1 cellular context compared by ENCODE assay signal in the genomic region with DNA sequence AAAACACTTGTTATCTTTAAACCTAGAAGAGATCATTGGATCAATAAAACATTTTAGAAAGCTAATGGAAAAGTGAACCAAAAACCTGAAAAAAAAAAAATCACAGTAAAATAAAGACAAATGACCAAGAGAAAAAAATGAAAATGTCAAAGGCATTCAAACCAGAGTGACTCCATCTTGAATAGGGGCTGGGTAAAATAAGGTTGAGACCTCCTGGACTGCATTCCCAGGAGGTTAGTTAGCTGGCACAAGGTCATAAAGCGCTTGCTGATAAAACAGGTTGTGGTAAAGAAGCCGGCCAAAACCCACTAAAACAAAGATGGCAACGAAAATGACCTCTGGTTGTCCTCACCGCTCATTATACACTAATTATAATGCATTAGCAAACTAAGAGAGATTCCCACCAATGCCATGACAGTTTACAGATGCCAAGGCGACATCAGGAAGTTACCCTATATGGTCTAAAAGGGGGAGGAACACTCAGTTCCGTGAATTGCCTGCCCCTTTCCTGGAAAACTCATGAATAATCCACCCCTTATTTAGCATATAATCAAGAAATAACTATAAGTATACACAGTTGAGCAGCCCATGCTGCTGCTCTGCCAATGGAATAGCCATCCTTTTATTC.
A peak's percentile ranks its signal among the peaks of the same experiment; 100 is the strongest.
TF ChIP-seq lines count a peak whose summit lies in the region.

No MANE protein-coding gene starts in this region.

TF ChIP-seq in K562, 482 proteins besides CTCF, POLR2A, EP300 and RAD21 (continued from another document and continues in another):
- TF ChIP-seq PREB (CRISPR knock-in tag; IDR thresholded peaks at IDR 0.05), result no peak
- TF ChIP-seq, protein P1, sequence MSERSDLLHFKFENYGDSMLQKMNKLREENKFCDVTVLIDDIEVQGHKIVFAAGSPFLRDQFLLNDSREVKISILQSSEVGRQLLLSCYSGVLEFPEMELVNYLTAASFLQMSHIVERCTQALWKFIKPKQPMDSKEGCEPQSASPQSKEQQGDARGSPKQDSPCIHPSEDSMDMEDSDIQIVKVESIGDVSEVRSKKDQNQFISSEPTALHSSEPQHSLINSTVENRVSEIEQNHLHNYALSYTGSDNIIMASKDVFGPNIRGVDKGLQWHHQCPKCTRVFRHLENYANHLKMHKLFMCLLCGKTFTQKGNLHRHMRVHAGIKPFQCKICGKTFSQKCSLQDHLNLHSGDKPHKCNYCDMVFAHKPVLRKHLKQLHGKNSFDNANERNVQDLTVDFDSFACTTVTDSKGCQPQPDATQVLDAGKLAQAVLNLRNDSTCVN (CRISPR knock-in tag; IDR thresholded peaks at IDR 0.05), result no peak
- no peak for TF ChIP-seq NR0B1 (IDR thresholded peaks at IDR 0.05; ENCODE audit: partially characterized antibody)
- peak; percentile 61; the same call in 1 of the 2 replicates for TF ChIP-seq SMAD4 (CRISPR knock-in tag; conservative IDR thresholded peaks at IDR 0.05)
- no peak for TF ChIP-seq MCM7 (IDR thresholded peaks at IDR 0.05)
- no peak for TF ChIP-seq FOXP4 (CRISPR knock-in tag; IDR thresholded peaks at IDR 0.05; ENCODE audit: borderline replicate concordance)
- no peak for TF ChIP-seq CREB1 (IDR thresholded peaks at IDR 0.05)
- no peak for TF ChIP-seq CREB1 (CRISPR knock-in tag; IDR thresholded peaks at IDR 0.05)
- TF ChIP-seq ZNF134 (CRISPR knock-in tag; conservative IDR thresholded peaks at IDR 0.05), result no peak
- TF ChIP-seq BRCA1 (IDR thresholded peaks at IDR 0.05), result no peak
- TF ChIP-seq BRCA1 (CRISPR knock-in tag; IDR thresholded peaks at IDR 0.05), result no peak
- TF ChIP-seq SP2 (IDR thresholded peaks at IDR 0.05; ENCODE audit: extremely low read depth, low read depth, low read length, poor library complexity, severe bottlenecking), result no peak
- no peak for TF ChIP-seq SLC30A9 (CRISPR knock-in tag; IDR thresholded peaks at IDR 0.05)
- no peak for TF ChIP-seq EWSR1 (IDR thresholded peaks at IDR 0.05; ENCODE audit: borderline replicate concordance, low read depth, partially characterized antibody)
- no peak for TF ChIP-seq MCM5 (IDR thresholded peaks at IDR 0.05; ENCODE audit: low read depth)
- TF ChIP-seq ETV6 (IDR thresholded peaks at IDR 0.05; ENCODE audit: borderline replicate concordance in 1 of 2, low read depth in 2 of 2, low read length in 1 of 2), result no peak
- no peak for TF ChIP-seq ETV6 (CRISPR knock-in tag; IDR thresholded peaks at IDR 0.05; ENCODE audit: borderline replicate concordance)
- no peak for TF ChIP-seq CHAMP1 (IDR thresholded peaks at IDR 0.05)
- TF ChIP-seq ZNF707 (CRISPR knock-in tag; conservative IDR thresholded peaks at IDR 0.05), result no peak
- no peak for TF ChIP-seq ZNF23 (CRISPR knock-in tag; IDR thresholded peaks at IDR 0.05)
- TF ChIP-seq, protein P2, sequence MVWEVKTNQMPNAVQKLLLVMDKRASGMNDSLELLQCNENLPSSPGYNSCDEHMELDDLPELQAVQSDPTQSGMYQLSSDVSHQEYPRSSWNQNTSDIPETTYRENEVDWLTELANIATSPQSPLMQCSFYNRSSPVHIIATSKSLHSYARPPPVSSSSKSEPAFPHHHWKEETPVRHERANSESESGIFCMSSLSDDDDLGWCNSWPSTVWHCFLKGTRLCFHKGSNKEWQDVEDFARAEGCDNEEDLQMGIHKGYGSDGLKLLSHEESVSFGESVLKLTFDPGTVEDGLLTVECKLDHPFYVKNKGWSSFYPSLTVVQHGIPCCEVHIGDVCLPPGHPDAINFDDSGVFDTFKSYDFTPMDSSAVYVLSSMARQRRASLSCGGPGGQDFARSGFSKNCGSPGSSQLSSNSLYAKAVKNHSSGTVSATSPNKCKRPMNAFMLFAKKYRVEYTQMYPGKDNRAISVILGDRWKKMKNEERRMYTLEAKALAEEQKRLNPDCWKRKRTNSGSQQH (CRISPR knock-in tag; IDR thresholded peaks at IDR 0.05), result 0 out of 2 replicates have a peak, but pooled peaks have one; percentile 9
- TF ChIP-seq CCAR2 (IDR thresholded peaks at IDR 0.05; ENCODE audit: low read depth, low read length), result no peak
- TF ChIP-seq, protein P3, sequence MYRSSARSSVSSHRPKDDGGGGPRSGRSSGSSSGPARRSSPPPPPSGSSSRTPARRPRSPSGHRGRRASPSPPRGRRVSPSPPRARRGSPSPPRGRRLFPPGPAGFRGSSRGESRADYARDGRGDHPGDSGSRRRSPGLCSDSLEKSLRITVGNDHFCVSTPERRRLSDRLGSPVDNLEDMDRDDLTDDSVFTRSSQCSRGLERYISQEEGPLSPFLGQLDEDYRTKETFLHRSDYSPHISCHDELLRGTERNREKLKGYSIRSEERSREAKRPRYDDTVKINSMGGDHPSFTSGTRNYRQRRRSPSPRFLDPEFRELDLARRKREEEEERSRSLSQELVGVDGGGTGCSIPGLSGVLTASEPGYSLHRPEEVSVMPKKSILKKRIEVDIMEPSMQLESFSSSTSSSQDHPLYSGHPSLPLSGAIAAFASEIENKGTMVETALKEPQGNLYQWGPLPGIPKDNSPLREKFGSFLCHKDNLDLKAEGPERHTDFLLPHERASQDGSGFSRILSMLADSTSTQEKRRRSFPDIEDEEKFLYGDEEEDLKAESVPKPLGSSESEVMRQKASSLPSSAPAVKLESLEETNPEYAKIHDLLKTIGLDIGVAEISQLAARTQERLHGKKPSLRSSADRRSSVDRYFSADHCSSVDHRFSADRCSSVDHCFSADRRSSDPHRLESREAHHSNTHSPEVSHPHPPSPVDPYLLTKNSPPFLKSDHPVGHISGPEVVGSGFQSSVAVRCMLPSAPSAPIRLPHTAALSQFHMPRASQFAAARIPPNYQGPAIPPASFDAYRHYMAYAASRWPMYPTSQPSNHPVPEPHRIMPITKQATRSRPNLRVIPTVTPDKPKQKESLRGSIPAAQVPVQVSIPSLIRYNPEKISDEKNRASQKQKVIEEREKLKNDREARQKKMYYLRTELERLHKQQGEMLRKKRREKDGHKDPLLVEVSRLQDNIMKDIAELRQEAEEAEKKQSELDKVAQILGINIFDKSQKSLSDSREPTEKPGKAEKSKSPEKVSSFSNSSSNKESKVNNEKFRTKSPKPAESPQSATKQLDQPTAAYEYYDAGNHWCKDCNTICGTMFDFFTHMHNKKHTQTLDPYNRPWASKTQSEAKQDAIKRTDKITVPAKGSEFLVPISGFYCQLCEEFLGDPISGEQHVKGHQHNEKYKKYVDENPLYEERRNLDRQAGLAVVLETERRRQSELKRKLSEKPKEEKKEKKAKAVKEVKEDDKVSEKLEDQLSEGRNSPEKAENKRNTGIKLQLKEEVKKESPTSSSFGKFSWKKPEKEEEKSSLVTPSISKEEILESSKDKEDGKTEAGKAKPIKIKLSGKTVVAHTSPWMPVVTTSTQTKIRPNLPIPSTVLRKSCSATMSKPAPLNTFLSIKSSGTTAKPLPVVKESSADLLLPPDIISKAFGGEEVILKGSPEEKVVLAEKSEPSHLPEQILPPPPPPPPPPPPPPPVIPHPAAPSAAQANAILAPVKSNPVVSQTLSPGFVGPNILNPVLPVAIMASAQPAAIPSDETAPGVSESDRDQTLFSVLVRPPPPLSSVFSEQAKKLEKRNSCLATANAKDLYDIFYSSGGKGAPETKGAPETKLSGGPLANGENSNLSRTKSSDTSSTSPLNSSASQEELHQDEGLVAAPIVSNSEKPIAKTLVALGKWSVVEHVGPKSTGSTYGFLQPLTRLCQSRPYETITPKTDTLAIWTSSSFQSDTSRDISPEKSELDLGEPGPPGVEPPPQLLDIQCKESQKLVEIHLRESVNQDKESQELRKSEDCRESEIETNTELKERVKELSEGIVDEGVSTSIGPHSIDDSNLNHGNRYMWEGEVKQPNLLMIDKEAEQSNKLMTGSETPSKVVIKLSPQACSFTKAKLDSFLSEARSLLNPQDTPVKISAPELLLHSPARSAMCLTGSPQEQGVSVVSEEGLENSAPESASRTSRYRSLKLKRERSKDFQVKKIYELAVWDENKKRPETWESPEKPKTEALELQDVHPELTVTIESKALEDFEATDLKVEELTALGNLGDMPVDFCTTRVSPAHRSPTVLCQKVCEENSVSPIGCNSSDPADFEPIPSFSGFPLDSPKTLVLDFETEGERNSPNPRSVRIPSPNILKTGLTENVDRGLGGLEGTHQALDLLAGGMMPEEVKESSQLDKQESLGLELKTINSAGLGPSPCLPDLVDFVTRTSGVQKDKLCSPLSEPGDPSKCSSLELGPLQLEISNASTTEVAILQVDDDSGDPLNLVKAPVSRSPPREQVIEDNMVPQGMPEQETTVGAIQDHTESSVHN (IDR thresholded peaks at IDR 0.05; ENCODE audit: borderline replicate concordance in 1 of 2, low read depth in 1 of 2), result no peak
- no peak for TF ChIP-seq ZNF121 (CRISPR knock-in tag; conservative IDR thresholded peaks at IDR 0.05)
- TF ChIP-seq JUNB (CRISPR knock-in tag; conservative IDR thresholded peaks at IDR 0.05), result no peak
- TF ChIP-seq NFXL1 (CRISPR knock-in tag; IDR thresholded peaks at IDR 0.05), result no peak
- no peak for TF ChIP-seq BRD9 (IDR thresholded peaks at IDR 0.05; ENCODE audit: low read depth, partially characterized antibody)
- peak; percentile 33; the same call in 1 of the 2 replicates for TF ChIP-seq CXXC5 (CRISPR knock-in tag; IDR thresholded peaks at IDR 0.05)
- no peak for TF ChIP-seq HDAC1 (IDR thresholded peaks at IDR 0.05)
- no peak for TF ChIP-seq MLLT1 (IDR thresholded peaks at IDR 0.05)
- no peak for TF ChIP-seq NEUROD1 (IDR thresholded peaks at IDR 0.05; ENCODE audit: borderline replicate concordance, low read depth, low read length, partially characterized antibody)
- TF ChIP-seq, protein P4, sequence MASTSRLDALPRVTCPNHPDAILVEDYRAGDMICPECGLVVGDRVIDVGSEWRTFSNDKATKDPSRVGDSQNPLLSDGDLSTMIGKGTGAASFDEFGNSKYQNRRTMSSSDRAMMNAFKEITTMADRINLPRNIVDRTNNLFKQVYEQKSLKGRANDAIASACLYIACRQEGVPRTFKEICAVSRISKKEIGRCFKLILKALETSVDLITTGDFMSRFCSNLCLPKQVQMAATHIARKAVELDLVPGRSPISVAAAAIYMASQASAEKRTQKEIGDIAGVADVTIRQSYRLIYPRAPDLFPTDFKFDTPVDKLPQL (IDR thresholded peaks at IDR 0.05; ENCODE audit: extremely low read depth, insufficient read length), result no peak
